ENCODE assay signal across 1 cellular context in the genomic region with DNA sequence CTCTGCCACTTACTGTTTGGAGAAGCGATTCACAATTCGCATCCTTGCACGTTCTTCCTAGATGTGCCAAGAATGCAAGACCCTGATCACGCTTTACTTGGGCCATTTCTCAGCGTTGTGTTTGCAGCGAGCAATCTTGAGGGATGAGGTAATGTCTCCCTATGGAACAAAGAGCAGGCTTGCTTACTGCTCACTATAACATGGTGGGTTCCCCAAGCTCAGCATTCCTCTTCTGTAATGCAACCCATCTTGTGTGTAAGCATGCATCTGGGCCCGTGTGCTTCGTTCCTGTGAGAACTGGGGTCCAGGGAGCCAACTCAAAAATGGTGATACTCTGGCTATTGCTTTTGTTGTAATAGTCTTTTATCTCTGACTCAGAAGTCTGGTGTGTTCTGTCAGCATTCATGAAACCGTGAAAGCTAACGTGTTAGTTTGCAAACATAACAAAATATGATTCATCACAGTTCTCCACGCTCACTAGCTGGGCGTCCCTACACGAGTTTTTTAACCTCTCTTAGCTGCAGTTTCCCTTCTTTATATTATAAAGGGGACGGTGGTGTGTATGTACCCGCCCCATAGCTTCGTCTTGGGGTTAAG.
TF ChIP-seq lines count a peak whose summit lies in the region.

No MANE protein-coding gene starts in this region.

TF ChIP-seq in SK-N-SH, 30 proteins besides CTCF, POLR2A, EP300 and RAD21 (continued from another document):
- no peak for TF ChIP-seq RXRA (IDR thresholded peaks at IDR 0.05; ENCODE audit: borderline replicate concordance, low read depth)
- TF ChIP-seq GABPA (IDR thresholded peaks at IDR 0.05; ENCODE audit: low read depth): no peak
- TF ChIP-seq SMC3 (IDR thresholded peaks at IDR 0.05; ENCODE audit: low read depth, low read length): no peak
